3 cellular contexts compared by ENCODE assay signal in genomic region chr18:5892772-5893431, GRCh38.
TF ChIP-seq lines count a peak whose summit lies in the region.

No MANE protein-coding gene starts in this region.

TF ChIP-seq in GM23338, 12 proteins besides CTCF, POLR2A, EP300 and RAD21:
- TF ChIP-seq POLR2AphosphoS5 (IDR thresholded peaks at IDR 0.05; ENCODE audit: low read depth) (no peak), ETS1 (IDR thresholded peaks at IDR 0.05) (no peak), REST (IDR thresholded peaks at IDR 0.05; ENCODE audit: unreplicated experiment) (no peak), NANOG (IDR thresholded peaks at IDR 0.05; ENCODE audit: borderline replicate concordance) (no peak), ZNF331 (CRISPR knock-in tag; IDR thresholded peaks at IDR 0.05; ENCODE audit: low read depth) (no peak), EZH2phosphoT487 (IDR thresholded peaks at IDR 0.05; ENCODE audit: unreplicated experiment) (no peak)

TF ChIP-seq in H1, 55 proteins besides CTCF, POLR2A, EP300 and RAD21:
- TF ChIP-seq, protein P1, sequence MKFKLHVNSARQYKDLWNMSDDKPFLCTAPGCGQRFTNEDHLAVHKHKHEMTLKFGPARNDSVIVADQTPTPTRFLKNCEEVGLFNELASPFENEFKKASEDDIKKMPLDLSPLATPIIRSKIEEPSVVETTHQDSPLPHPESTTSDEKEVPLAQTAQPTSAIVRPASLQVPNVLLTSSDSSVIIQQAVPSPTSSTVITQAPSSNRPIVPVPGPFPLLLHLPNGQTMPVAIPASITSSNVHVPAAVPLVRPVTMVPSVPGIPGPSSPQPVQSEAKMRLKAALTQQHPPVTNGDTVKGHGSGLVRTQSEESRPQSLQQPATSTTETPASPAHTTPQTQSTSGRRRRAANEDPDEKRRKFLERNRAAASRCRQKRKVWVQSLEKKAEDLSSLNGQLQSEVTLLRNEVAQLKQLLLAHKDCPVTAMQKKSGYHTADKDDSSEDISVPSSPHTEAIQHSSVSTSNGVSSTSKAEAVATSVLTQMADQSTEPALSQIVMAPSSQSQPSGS (IDR thresholded peaks at IDR 0.05; ENCODE audit: low read length) = no peak
- TF ChIP-seq EGR1 (IDR thresholded peaks at IDR 0.05; ENCODE audit: borderline replicate concordance, low read depth, low read length) (no peak), MAX (IDR thresholded peaks at IDR 0.05) (no peak), ATF3 (IDR thresholded peaks at IDR 0.05; ENCODE audit: insufficient read depth, low read depth, low read length) (no peak), TAF7 (optimal IDR thresholded peaks at IDR 0.05; ENCODE audit: borderline replicate concordance, low read depth, low read length) (no peak), SP4 (IDR thresholded peaks at IDR 0.05; ENCODE audit: low read length) (no peak)

TF ChIP-seq in neural cell, 6 proteins besides CTCF, POLR2A, EP300 and RAD21:
- TF ChIP-seq TAF1 (IDR thresholded peaks at IDR 0.05; ENCODE audit: low read depth) = no peak
- no peak for TF ChIP-seq REST (IDR thresholded peaks at IDR 0.05; ENCODE audit: borderline replicate concordance)
- no peak for TF ChIP-seq POLR2AphosphoS5 (IDR thresholded peaks at IDR 0.05)
- no peak for TF ChIP-seq EZH2 (IDR thresholded peaks at IDR 0.05; ENCODE audit: borderline replicate concordance, insufficient read depth, low read length, poor library complexity, severe bottlenecking)
- no peak for TF ChIP-seq MXI1 (conservative IDR thresholded peaks at IDR 0.05; ENCODE audit: poor library complexity, severe bottlenecking)
- TF ChIP-seq SMC3 (conservative IDR thresholded peaks at IDR 0.05; ENCODE audit: poor library complexity) = no peak
TF ChIP-seq in neural cell: peak in this region for 0.
